16 cellular contexts compared by ENCODE assay signal in genomic region chr9:85038061-85038460, GRCh38.
"Had no signal": no experiment of that assay in that cellular context is flagged by ENCODE, and none has a peak within 500 bp of the region (broad histone marks: within the 10 kb centered on the region; RNA-seq: fewer than 3 reads in every experiment).

No MANE protein-coding gene starts in this region.

- H3K4me1 ChIP-seq: prostate gland, right lobe of liver, upper lobe of left lung had no signal

- H3K27ac Mint-ChIP-seq: activated CD8-positive, alpha-beta T cell treated with anti-CD3 and anti-CD28 coated beads, Interleukin-2, amount 10 ng/mL, durations not matched to agents 7 days and 5 days; mesothelial cell of epicardium; naive B cell; stimulated activated naive B cell treated with anti-CD40 and anti-IgM and Interleukin-4, amounts not matched to agents 10 μg/mL and 1 μg/mL and 100 μg/mL, for 72 hours; T-helper 1 cell treated with Interleukin-12 subunit alpha and Interleukin-12 subunit beta and Interleukin-4 antibody, amounts not matched to agents 30 μg/mL and 1 μg/mL, for 36 hours; WTC11 had no signal

- H3K4me3 ChIP-seq: prostate gland, right lobe of liver, upper lobe of left lung had no signal

- H3K27me3 ChIP-seq: right lobe of liver, upper lobe of left lung had no signal

- H3K36me3 ChIP-seq: neutrophil, prostate gland, right lobe of liver, upper lobe of left lung had no signal

- H3K9me3 Mint-ChIP-seq: T-helper 1 cell treated with Interleukin-12 subunit alpha and Interleukin-12 subunit beta and Interleukin-4 antibody, amounts not matched to agents 30 μg/mL and 1 μg/mL, for 36 hours had no signal

- ATAC-seq: activated CD8-positive, alpha-beta T cell treated with anti-CD3 and anti-CD28 coated beads, Interleukin-2, amount 10 ng/mL, durations not matched to agents 7 days and 5 days; right lobe of liver; stimulated activated naive B cell treated with anti-CD40 and anti-IgM and Interleukin-4, amounts not matched to agents 10 μg/mL and 1 μg/mL and 100 μg/mL, for 72 hours; WTC11 had no signal

- DNase-seq: activated CD4-positive, alpha-beta T cell treated with anti-CD3 and anti-CD28 coated beads for 48 hours; activated CD8-positive, alpha-beta memory T cell treated with anti-CD3 and anti-CD28 coated beads, Interleukin-2, amount 50 U/mL, for 48 hours; activated CD8-positive, alpha-beta T cell treated with anti-CD3 and anti-CD28 coated beads, Interleukin-2, amount 10 ng/mL, durations not matched to agents 7 days and 5 days; activated naive CD4-positive, alpha-beta T cell; central memory CD4-positive, alpha-beta T cell; foreskin fibroblast; naive B cell; right lobe of liver; stimulated activated CD4-positive, alpha-beta T cell treated with anti-CD3 and anti-CD28 coated beads, Interleukin-2, amount 100 ng/mL, for 24 hours; stimulated activated naive B cell treated with anti-CD40 and anti-IgM and Interleukin-4, amounts not matched to agents 10 μg/mL and 1 μg/mL and 100 μg/mL, for 72 hours; upper lobe of left lung had no signal

- H3K27me3 Mint-ChIP-seq: stimulated activated naive B cell treated with anti-CD40 and anti-IgM and Interleukin-4, amounts not matched to agents 10 μg/mL and 1 μg/mL and 100 μg/mL, for 72 hours had no signal

- H3K36me3 Mint-ChIP-seq: naive B cell; stimulated activated naive B cell treated with anti-CD40 and anti-IgM and Interleukin-4, amounts not matched to agents 10 μg/mL and 1 μg/mL and 100 μg/mL, for 72 hours; WTC11 had no signal

- H3K27ac ChIP-seq: neutrophil, prostate gland, right lobe of liver, upper lobe of left lung had no signal

- H3K4me3 Mint-ChIP-seq: activated CD8-positive, alpha-beta T cell treated with anti-CD3 and anti-CD28 coated beads, Interleukin-2, amount 10 ng/mL, durations not matched to agents 7 days and 5 days; mesothelial cell of epicardium; naive B cell; stimulated activated naive B cell treated with anti-CD40 and anti-IgM and Interleukin-4, amounts not matched to agents 10 μg/mL and 1 μg/mL and 100 μg/mL, for 72 hours; T-helper 1 cell treated with Interleukin-12 subunit alpha and Interleukin-12 subunit beta and Interleukin-4 antibody, amounts not matched to agents 30 μg/mL and 1 μg/mL, for 36 hours; WTC11 had no signal

- H3K9me3 ChIP-seq: neutrophil, prostate gland, right lobe of liver, upper lobe of left lung had no signal

- H3K4me1 Mint-ChIP-seq: naive B cell; stimulated activated naive B cell treated with anti-CD40 and anti-IgM and Interleukin-4, amounts not matched to agents 10 μg/mL and 1 μg/mL and 100 μg/mL, for 72 hours had no signal
